Comparison of ENCODE assay signal across 1 cellular context in the genomic region with DNA sequence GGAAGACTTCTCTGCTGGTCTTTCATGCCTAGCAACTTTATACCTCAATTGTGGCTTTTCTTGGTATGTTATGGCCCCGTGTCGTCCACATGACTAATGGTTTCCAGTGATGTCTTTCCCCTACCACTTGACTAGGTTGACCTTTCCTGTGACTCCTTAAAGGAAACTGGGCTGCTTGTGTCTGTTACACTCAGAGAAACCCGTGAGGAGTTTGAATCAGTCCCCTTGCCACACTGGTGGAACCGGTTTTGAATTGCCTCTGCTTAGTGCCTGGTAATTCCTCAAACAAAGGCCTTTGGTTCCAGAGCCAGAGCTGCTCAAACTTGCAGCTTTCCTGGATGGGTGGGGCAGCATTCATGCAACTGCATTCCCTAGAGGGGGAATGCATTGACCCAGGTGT.
TF ChIP-seq lines count a peak whose summit lies in the region.

No MANE protein-coding gene starts in this region.

TF ChIP-seq in endothelial cell of umbilical vein, 7 proteins besides CTCF, POLR2A, EP300 and RAD21 (continued from another document):
- TF ChIP-seq, protein P1, sequence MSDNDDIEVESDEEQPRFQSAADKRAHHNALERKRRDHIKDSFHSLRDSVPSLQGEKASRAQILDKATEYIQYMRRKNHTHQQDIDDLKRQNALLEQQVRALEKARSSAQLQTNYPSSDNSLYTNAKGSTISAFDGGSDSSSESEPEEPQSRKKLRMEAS (IDR thresholded peaks at IDR 0.05; ENCODE audit: insufficient read depth, insufficient read length) = no peak
- peak; percentile 23 for TF ChIP-seq JUN (IDR thresholded peaks at IDR 0.05; ENCODE audit: borderline replicate concordance, insufficient read depth, insufficient read length, low read depth)
